Comparison of ENCODE assay signal across 9 cellular contexts in genomic region chr14:23186913-23187654, GRCh38. TPM values are rescaled to one million over a fixed set of nuclear protein-coding genes. Genes with fewer than 3 reads are reported as not detected.
A peak's percentile ranks its signal among the peaks of the same experiment; 100 is the strongest.
DNase-seq lines count a peak whose midpoint lies in the region; ATAC-seq and TF ChIP-seq lines count a peak whose summit lies in the region.
"Had no signal": no experiment of that assay in that cellular context is flagged by ENCODE, and none has a peak within 500 bp of the region (broad histone marks: within the 10 kb centered on the region; RNA-seq: fewer than 3 reads in every experiment).

No MANE protein-coding gene starts in this region.

- H4K20me1 ChIP-seq in fibroblast of lung (ENCODE audit: control insufficient read depth, extremely low read depth, insufficient read depth, low read length), result no peaks in the 10 kb centered on the region

- peak; percentile 46 to 49 for ATAC-seq in activated naive CD4-positive, alpha-beta T cell treated with anti-CD3 and anti-CD28 coated beads, Interleukin-2, amount 50 U/mL, for 72 hours
- ATAC-seq in GM18868 (IDR thresholded peaks at IDR 0.05; ENCODE audit: unreplicated experiment) (no peak), GM19351 (IDR thresholded peaks at IDR 0.05; ENCODE audit: unreplicated experiment) (no peak)

- H2AFZ ChIP-seq in fibroblast of lung (ENCODE audit: low read length), result no peak overlapping the region

- no peak overlapping the region for H3K9ac ChIP-seq in fibroblast of lung (ENCODE audit: insufficient read depth, low read length)

- no peak overlapping the region for H3K27ac ChIP-seq in fibroblast of lung (ENCODE audit: insufficient read depth, low read length)
- no peak overlapping the region for H3K27ac ChIP-seq in neutrophil

- H3K36me3 ChIP-seq in fibroblast of lung (ENCODE audit: control insufficient read depth, insufficient read depth, low read length) (no peaks in the 10 kb centered on the region), neutrophil (no peaks in the 10 kb centered on the region)

- H3K4me2 ChIP-seq in fibroblast of lung (ENCODE audit: extremely low read depth, insufficient read depth, low read length), result no peak overlapping the region

- H3K9me3 Mint-ChIP-seq in activated naive CD4-positive, alpha-beta T cell treated with anti-CD3 and anti-CD28 coated beads, Interleukin-2, amount 50 U/mL, for 72 hours, result no peaks in the 10 kb centered on the region

- TF ChIP-seq CTCF in fibroblast of lung (conservative IDR thresholded peaks at IDR 0.05 in 1 of 2, IDR thresholded peaks at IDR 0.05 in 1 of 2; ENCODE audit: low read depth in 1 of 2, low read length in 2 of 2), result peak; percentile 88 to 93
- TF ChIP-seq CTCF in neutrophil (IDR thresholded peaks at IDR 0.05), result peak; percentile 51

- H3K27me3 ChIP-seq in fibroblast of lung (ENCODE audit: control insufficient read depth, insufficient read depth, low read length) (peaks cover 7% of the 10 kb centered on the region), neutrophil (no peaks in the 10 kb centered on the region)

- DNase-seq in activated naive CD4-positive, alpha-beta T cell treated with anti-CD3 and anti-CD28 coated beads, Interleukin-2, amount 50 U/mL, for 72 hours (ENCODE audit: low spot score in 2 of 2), result no peak
- DNase-seq in activated naive CD4-positive, alpha-beta T cell treated with Interleukin-2 at 50 U/mL for 16 hours, result no peak
- DNase-seq in NAMALWA (ENCODE audit: low spot score) (peak; percentile 58), SW480 (ENCODE audit: low spot score) (peak; percentile 66), fibroblast of lung (ENCODE audit: low read depth in 2 of 2) (peak; percentile 53 to 84)

- no peaks in the 10 kb centered on the region for H3K79me2 ChIP-seq in fibroblast of lung (ENCODE audit: control insufficient read depth, insufficient read depth, low read length)

- no peak overlapping the region for H3K27ac Mint-ChIP-seq in activated naive CD4-positive, alpha-beta T cell treated with anti-CD3 and anti-CD28 coated beads, Interleukin-2, amount 50 U/mL, for 72 hours
- H3K27ac Mint-ChIP-seq: activated naive CD8-positive, alpha-beta T cell had no signal

- H3K9me3 ChIP-seq in fibroblast of lung (ENCODE audit: control insufficient read depth, insufficient read depth, low read depth, low read length) (no peaks in the 10 kb centered on the region), neutrophil (no peaks in the 10 kb centered on the region)

- H3K4me3 ChIP-seq in fibroblast of lung (replicated peaks in 1 of 4; ENCODE audit: control extremely low read depth in 1 of 4, insufficient read depth in 1 of 4, low read depth in 3 of 4, low read length in 4 of 4) (no peak overlapping the region), neutrophil (ENCODE audit: low read depth in 1 of 2, low read length in 1 of 2) (no peak overlapping the region)

- no peaks in the 10 kb centered on the region for H3K4me1 ChIP-seq in fibroblast of lung (ENCODE audit: control insufficient read depth, extremely low read depth, insufficient read depth, low read length)
- H3K4me1 ChIP-seq in neutrophil (ENCODE audit: control insufficient read depth in 1 of 2, insufficient read depth in 1 of 2, low read depth in 1 of 2, low read length in 1 of 2), result peaks cover 6 to 15% of the 10 kb centered on the region in 2 experiments

- H3K36me3 Mint-ChIP-seq in activated naive CD4-positive, alpha-beta T cell treated with anti-CD3 and anti-CD28 coated beads, Interleukin-2, amount 50 U/mL, for 72 hours, result no peaks in the 10 kb centered on the region
- H3K36me3 Mint-ChIP-seq: activated naive CD8-positive, alpha-beta T cell had no signal

RNA-seq across cellular contexts. Expression of gene SLC7A8, which starts 3.6 kb away (rescaled TPM):
- total RNA-seq in activated naive CD4-positive, alpha-beta T cell treated with anti-CD3 and anti-CD28 coated beads, Interleukin-2, amount 50 U/mL, for 72 hours, result 1 to 10 TPM; 1.2 to 1.9 TPM
- 5.1 and 10.2 TPM in 2 replicates for total RNA-seq in fibroblast of lung
- 1.4 and 12.6 TPM in 2 replicates for polyA plus RNA-seq in fibroblast of lung
- 3.9 and 15.2 TPM in 2 replicates for polyA plus RNA-seq in fibroblast of lung (2012)
- 17.3 and 63.6 TPM in 2 replicates for polyA minus RNA-seq in fibroblast of lung (ENCODE audit: low replicate concordance)

RNA-seq across cellular contexts. Expression of gene RNF212B, which starts 50.7 kb away (rescaled TPM):
- total RNA-seq in activated naive CD4-positive, alpha-beta T cell treated with anti-CD3 and anti-CD28 coated beads, Interleukin-2, amount 50 U/mL, for 72 hours, result not detected
- not detected in 2 replicates for total RNA-seq in fibroblast of lung
- not detected in 2 replicates for polyA plus RNA-seq in fibroblast of lung
- not detected in 2 replicates for polyA plus RNA-seq in fibroblast of lung (2012)
- polyA minus RNA-seq in fibroblast of lung (ENCODE audit: low replicate concordance), result not detected in 2 replicates

Comparison
In these comparisons a context has a peak if more than half of its experiments do, and no peak if none do; other contexts are left out.
1. ATAC-seq: peak in activated naive CD4-positive, alpha-beta T cell treated with anti-CD3 and anti-CD28 coated beads, Interleukin-2, amount 50 U/mL, for 72 hours (2 of 2); none in GM18868 (single experiment) and GM19351 (single experiment).
2. DNase-seq: peak in NAMALWA (single experiment), SW480 (single experiment) and fibroblast of lung (2 of 2); none in activated naive CD4-positive, alpha-beta T cell treated with anti-CD3 and anti-CD28 coated beads, Interleukin-2, amount 50 U/mL, for 72 hours (0 of 2) and activated naive CD4-positive, alpha-beta T cell treated with Interleukin-2 at 50 U/mL for 16 hours (single experiment).